8 cellular contexts compared by ENCODE assay signal in genomic region chr9:97696823-97697601, GRCh38. TPM values are rescaled to one million over a fixed set of nuclear protein-coding genes. Genes with fewer than 3 reads are reported as not detected.
DNase-seq lines count a peak whose midpoint lies in the region; ATAC-seq and TF ChIP-seq lines count a peak whose summit lies in the region.

Gene XPA, minus strand, starts transcription at chr9:97697340. Its CDS starts 48 bp downstream, at chr9:97697292.

- H3K9me3 Mint-ChIP-seq in activated CD4-positive, alpha-beta T cell treated with anti-CD3 and anti-CD28 coated beads, Interleukin-2, amount 10 ng/mL, durations not matched to agents 24 days and 14 days, result no peaks in the 10 kb centered on the region

- H3K4me3 Mint-ChIP-seq in activated CD4-positive, alpha-beta T cell treated with anti-CD3 and anti-CD28 coated beads, Interleukin-2, amount 10 ng/mL, durations not matched to agents 24 days and 14 days, result peak within 1 kb of the TSS; percentile 91

- H3K9me3 ChIP-seq in BLaER1 (no peaks in the 10 kb centered on the region), colonic mucosa (no peaks in the 10 kb centered on the region)

- H3K27me3 ChIP-seq in BLaER1 (no peaks in the 10 kb centered on the region), colonic mucosa (no peaks in the 10 kb centered on the region)

- peaks cover 15% of the 10 kb centered on the region for H3K36me3 Mint-ChIP-seq in activated CD4-positive, alpha-beta T cell treated with anti-CD3 and anti-CD28 coated beads, Interleukin-2, amount 10 ng/mL, durations not matched to agents 24 days and 14 days (ENCODE audit: low read depth)

- peak within 1 kb of the TSS; percentile 89 for H3K27ac Mint-ChIP-seq in activated CD4-positive, alpha-beta T cell treated with anti-CD3 and anti-CD28 coated beads, Interleukin-2, amount 10 ng/mL, durations not matched to agents 24 days and 14 days

- H3K4me1 ChIP-seq in BLaER1 (peaks cover 32% of the 10 kb centered on the region), colonic mucosa (peaks cover 16% of the 10 kb centered on the region)

- H3K9ac ChIP-seq in BLaER1 (peak within 1 kb of the TSS; percentile 90), colonic mucosa (ENCODE audit: low read depth in 2 of 2, low read length in 2 of 2) (peak within 1 kb of the TSS; percentile 93 to 97)

- TF ChIP-seq CTCF in colonic mucosa (IDR thresholded peaks at IDR 0.05), result no peak

- peak within 1 kb of the TSS; percentile 85 for H3K4me2 ChIP-seq in BLaER1

- peak within 1 kb of the TSS; percentile 89 for H3K27ac ChIP-seq in BLaER1
- peak within 1 kb of the TSS; percentile 90 for H3K27ac ChIP-seq in colonic mucosa

- peaks cover 4% of the 10 kb centered on the region for H3K36me3 ChIP-seq in BLaER1
- no peaks in the 10 kb centered on the region for H3K36me3 ChIP-seq in colonic mucosa

- H3K27me3 Mint-ChIP-seq in activated CD4-positive, alpha-beta T cell treated with anti-CD3 and anti-CD28 coated beads, Interleukin-2, amount 10 ng/mL, durations not matched to agents 24 days and 14 days, result no peaks in the 10 kb centered on the region

- peaks cover 32% of the 10 kb centered on the region for H4K20me1 ChIP-seq in BLaER1

- H3K4me3 ChIP-seq in BLaER1 (peak within 1 kb of the TSS; percentile 82), colonic mucosa (peak within 1 kb of the TSS; percentile 80)

- ATAC-seq in HG03457 (IDR thresholded peaks at IDR 0.05; ENCODE audit: unreplicated experiment), result peak; percentile 88

- intact Hi-C loops in activated CD4-positive, alpha-beta T cell treated with anti-CD3 and anti-CD28 coated beads, Interleukin-2, amount 10 ng/mL, durations not matched to agents 24 days and 14 days (cut with micrococcal nuclease), result loop anchor here (1.0 to 10.0 kb wide), 6 partner anchors 64 to 842 kb away; partner anchors contain the start of genes NCBP1, TBC1D2, TDRD7 and TRMO
- intact Hi-C loops in colonic mucosa (cut with DNase I), result no loop called here

- peaks cover 47% of the 10 kb centered on the region for H3K4me1 Mint-ChIP-seq in activated CD4-positive, alpha-beta T cell treated with anti-CD3 and anti-CD28 coated beads, Interleukin-2, amount 10 ng/mL, durations not matched to agents 24 days and 14 days

- peak; percentile 88 for DNase-seq in GM19240 (ENCODE audit: insufficient read length, low spot score)
- peak; percentile 67 for DNase-seq in NCI-H524 treated with DMSO at 0.1 percent for 48 hours (lab: John Stamatoyannopoulos, UW)
- peak; percentile 99 for DNase-seq in activated CD4-positive, alpha-beta T cell treated with anti-CD3 and anti-CD28 coated beads, Interleukin-2, amount 10 ng/mL, durations not matched to agents 24 days and 14 days
- peak; percentile 97 for DNase-seq in colonic mucosa
- peak; percentile 99 for DNase-seq in left kidney (ENCODE audit: low read depth, low spot score)
- DNase-seq in stimulated activated CD4-positive, alpha-beta T cell treated with anti-CD3 and anti-CD28 coated beads, Interleukin-1b, Interleukin-23, amount 100 ng/mL, for 48 hours, result peak; percentile 97

RNA-seq across cellular contexts. Expression of gene XPA, which starts in this region (rescaled TPM):
- 8.9 and 12.0 TPM in 2 replicates for total RNA-seq in activated CD4-positive, alpha-beta T cell treated with anti-CD3 and anti-CD28 coated beads, Interleukin-2, amount 10 ng/mL, durations not matched to agents 24 days and 14 days
- total RNA-seq in colonic mucosa, result 1 to 10 TPM; 7.0 to 8.0 TPM

Comparison
In these comparisons a context has a peak if more than half of its experiments do, and no peak if none do; other contexts are left out.
1. Peak in every context shown above with its lines: DNase-seq, ATAC-seq, H3K4me3 ChIP-seq and H3K27ac ChIP-seq.